Comparison of ENCODE assay signal across 9 cellular contexts in the genomic region with DNA sequence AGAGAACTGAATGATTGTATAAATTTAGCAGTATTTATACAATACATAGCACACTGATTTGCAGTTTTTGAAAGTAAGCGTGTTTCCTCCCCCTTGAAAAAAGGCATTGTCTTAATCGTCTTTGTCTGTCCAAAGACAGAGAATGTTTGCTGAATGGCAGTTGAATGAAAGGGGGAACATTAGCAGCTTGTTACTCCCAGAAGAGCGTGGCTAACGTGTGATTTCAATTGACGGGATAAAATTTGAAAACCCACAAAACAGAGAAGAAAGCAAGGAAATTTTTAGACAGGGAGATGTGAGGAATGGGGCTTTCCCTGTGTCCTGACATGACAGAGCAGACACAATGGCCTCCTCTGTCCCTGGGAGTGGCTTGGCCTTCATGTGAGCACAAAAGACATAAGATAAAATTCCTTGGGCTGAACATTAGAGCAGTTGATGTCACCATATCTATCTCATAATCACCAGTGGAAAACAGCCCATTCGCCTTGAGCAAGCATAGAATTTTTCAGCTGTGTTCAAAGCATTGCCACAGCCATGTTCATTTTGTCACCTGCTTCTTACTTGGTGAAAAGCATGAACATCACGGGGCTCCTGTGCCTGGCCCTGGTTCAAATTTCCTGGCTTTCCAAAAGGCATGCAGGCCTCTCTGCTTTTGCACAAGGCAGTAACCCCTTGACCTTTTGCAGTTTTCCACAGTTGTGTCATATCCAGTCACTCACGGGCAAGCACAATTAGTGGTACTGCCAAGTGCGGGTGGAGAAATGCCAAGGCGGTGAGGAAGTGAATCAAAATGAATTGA.
DNase-seq lines count a peak whose midpoint lies in the region; ATAC-seq, FAIRE-seq and TF ChIP-seq lines count a peak whose summit lies in the region.
"Had no signal": no experiment of that assay in that cellular context is flagged by ENCODE, and none has a peak within 500 bp of the region (broad histone marks: within the 10 kb centered on the region; RNA-seq: fewer than 3 reads in every experiment).

No MANE protein-coding gene starts in this region.

- TF ChIP-seq RAD21 in A549 (conservative IDR thresholded peaks at IDR 0.05 in 1 of 2, IDR thresholded peaks at IDR 0.05 in 1 of 2), result peak in 1 of 2 experiments; percentile 35; a peak in 1 of 5 replicates

- H3K4me2 ChIP-seq in A549, result peak overlapping the region; percentile 41

- H3K36me3 ChIP-seq in MG63, result no peaks in the 10 kb centered on the region

- no peak for TF ChIP-seq CTCF in A549 (IDR thresholded peaks at IDR 0.05)
- TF ChIP-seq CTCF in epithelial cell of esophagus (IDR thresholded peaks at IDR 0.05; ENCODE audit: insufficient read depth, low read depth, low read length, missing control alignments), result no peak
- TF ChIP-seq CTCF in GM13976 (IDR thresholded peaks at IDR 0.05; ENCODE audit: borderline replicate concordance, control extremely low read depth, extremely low read depth, insufficient read depth, missing control alignments), result no peak

- POLR2A ChIA-PET in A549 (lab: Yijun Ruan, JAX), result no interaction called here

- H3K27me3 ChIP-seq in MG63, result no peaks in the 10 kb centered on the region

- FAIRE-seq in A549 (lab: Jason Lieb, UNC), result peak; percentile 56

- H3K9me3 ChIP-seq in A549 (no peaks in the 10 kb centered on the region), MG63 (no peaks in the 10 kb centered on the region)

- no peak for TF ChIP-seq POLR2A in A549 (IDR thresholded peaks at IDR 0.05; ENCODE audit: low read length)

- peak; percentile 47 to 83; a peak in 3 of 5 replicates for TF ChIP-seq EP300 in A549 (IDR thresholded peaks at IDR 0.05)

- CTCF ChIA-PET in A549 (lab: Yijun Ruan, JAX), result interaction anchor here (1.3 kb wide), 2 partner anchors 15 to 250 kb away, joined by 3 read pairs; no protein-coding TSS in a partner anchor

- in situ Hi-C loops in GM13976 (cut with MboI; ENCODE audit: low sequenced_read_pairs, unreplicated experiment), result no loop called here

- DNase-seq in A549 (ENCODE audit: low read depth in 1 of 2, low spot score in 1 of 2) (peak in 1 of 2 experiments; percentile 51), MG63 (peak; percentile 79), epithelial cell of esophagus (ENCODE audit: low read depth) (peak; percentile 93), lung microvascular endothelial cell (ENCODE audit: low read depth in 2 of 2) (peak; percentile 88 to 97), cerebellum (ENCODE audit: low spot score) (no peak), GM13976 (ENCODE audit: low spot score) (no peak)
- DNase-seq: dorsolateral prefrontal cortex had no signal

- H3K27ac ChIP-seq in A549, result peak overlapping the region; percentile 56 to 83
- H3K27ac ChIP-seq: dorsolateral prefrontal cortex had no signal

- H3K4me3 ChIP-seq in A549 (no peak overlapping the region), MG63 (no peak overlapping the region), epithelial cell of esophagus (ENCODE audit: low read length) (no peak overlapping the region)
- H3K4me3 ChIP-seq: dorsolateral prefrontal cortex had no signal

- ATAC-seq in A549 (peak in 1 of 2 experiments; percentile 15; a peak in 3 of 6 replicates), HG03354 (IDR thresholded peaks at IDR 0.05; ENCODE audit: poor library complexity, severe bottlenecking, unreplicated experiment) (no peak), GM21529 (IDR thresholded peaks at IDR 0.05; ENCODE audit: unreplicated experiment) (no peak)

- H3K4me1 ChIP-seq in A549, result peaks cover 64% of the 10 kb centered on the region

- 53% methylated on average over 10 of the region's 10 CpGs for WGBS in A549 (ENCODE audit: missing lambda C conversion rate)

TF ChIP-seq in A549, 52 proteins besides CTCF, POLR2A, EP300 and RAD21:
- TF ChIP-seq TP53 (CRISPR knock-in tag; IDR thresholded peaks at IDR 0.05) (no peak), ESRRA (IDR thresholded peaks at IDR 0.05; ENCODE audit: borderline replicate concordance, low read length) (no peak), JUN (IDR thresholded peaks at IDR 0.05) (peak in 1 of 2 experiments; percentile 74; a peak in 3 of 5 replicates), MAZ (IDR thresholded peaks at IDR 0.05; ENCODE audit: borderline replicate concordance, low read depth, low read length) (no peak), FOXS1 (CRISPR knock-in tag; IDR thresholded peaks at IDR 0.05) (peak; percentile 43; the same call in 1 of the 2 replicates), JUNB (IDR thresholded peaks at IDR 0.05) (peak; percentile 53; the same call in 1 of the 2 replicates), NFE2L2 (conservative IDR thresholded peaks at IDR 0.05; ENCODE audit: low read length) (no peak), NPAS2 (CRISPR knock-in tag; IDR thresholded peaks at IDR 0.05; ENCODE audit: borderline replicate concordance) (0 out of 2 replicates have a peak, but pooled peaks have one; percentile 11), SMC3 (IDR thresholded peaks at IDR 0.05) (0 out of 3 replicates have a peak, but pooled peaks have one; percentile 16), HOXB5 (CRISPR knock-in tag; IDR thresholded peaks at IDR 0.05) (0 out of 2 replicates have a peak, but pooled peaks have one; percentile 46), GATA3 (IDR thresholded peaks at IDR 0.05; ENCODE audit: borderline replicate concordance) (peak; percentile 76; the same call in 1 of the 2 replicates), HOXB13 (CRISPR knock-in tag; IDR thresholded peaks at IDR 0.05; ENCODE audit: low read depth) (peak; percentile 70; the same call in 1 of the 2 replicates), ZNF302 (CRISPR knock-in tag; IDR thresholded peaks at IDR 0.05) (peak; percentile 53), FOSL2 (IDR thresholded peaks at IDR 0.05) (0 out of 2 replicates have a peak, but pooled peaks have one; percentile 6), FOSL2 (CRISPR knock-in tag; IDR thresholded peaks at IDR 0.05) (peak; percentile 61), CEBPB (IDR thresholded peaks at IDR 0.05) (peak; percentile 45 to 80; a peak in 3 of 4 replicates), ZFP36 (IDR thresholded peaks at IDR 0.05; ENCODE audit: borderline replicate concordance, partially characterized antibody) (no peak)
- TF ChIP-seq, protein P1, sequence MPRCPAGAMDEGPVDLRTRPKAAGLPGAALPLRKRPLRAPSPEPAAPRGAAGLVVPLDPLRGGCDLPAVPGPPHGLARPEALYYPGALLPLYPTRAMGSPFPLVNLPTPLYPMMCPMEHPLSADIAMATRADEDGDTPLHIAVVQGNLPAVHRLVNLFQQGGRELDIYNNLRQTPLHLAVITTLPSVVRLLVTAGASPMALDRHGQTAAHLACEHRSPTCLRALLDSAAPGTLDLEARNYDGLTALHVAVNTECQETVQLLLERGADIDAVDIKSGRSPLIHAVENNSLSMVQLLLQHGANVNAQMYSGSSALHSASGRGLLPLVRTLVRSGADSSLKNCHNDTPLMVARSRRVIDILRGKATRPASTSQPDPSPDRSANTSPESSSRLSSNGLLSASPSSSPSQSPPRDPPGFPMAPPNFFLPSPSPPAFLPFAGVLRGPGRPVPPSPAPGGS (IDR thresholded peaks at IDR 0.05), result no peak
- TF ChIP-seq, protein P2, sequence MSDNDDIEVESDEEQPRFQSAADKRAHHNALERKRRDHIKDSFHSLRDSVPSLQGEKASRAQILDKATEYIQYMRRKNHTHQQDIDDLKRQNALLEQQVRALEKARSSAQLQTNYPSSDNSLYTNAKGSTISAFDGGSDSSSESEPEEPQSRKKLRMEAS (IDR thresholded peaks at IDR 0.05), result peak; percentile 89
- TF ChIP-seq, protein P3, sequence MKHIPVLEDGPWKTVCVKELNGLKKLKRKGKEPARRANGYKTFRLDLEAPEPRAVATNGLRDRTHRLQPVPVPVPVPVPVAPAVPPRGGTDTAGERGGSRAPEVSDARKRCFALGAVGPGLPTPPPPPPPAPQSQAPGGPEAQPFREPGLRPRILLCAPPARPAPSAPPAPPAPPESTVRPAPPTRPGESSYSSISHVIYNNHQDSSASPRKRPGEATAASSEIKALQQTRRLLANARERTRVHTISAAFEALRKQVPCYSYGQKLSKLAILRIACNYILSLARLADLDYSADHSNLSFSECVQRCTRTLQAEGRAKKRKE (CRISPR knock-in tag; IDR thresholded peaks at IDR 0.05; ENCODE audit: low read depth), result peak; percentile 87; the same call in 1 of the 2 replicates
- TF ChIP-seq, protein P4, sequence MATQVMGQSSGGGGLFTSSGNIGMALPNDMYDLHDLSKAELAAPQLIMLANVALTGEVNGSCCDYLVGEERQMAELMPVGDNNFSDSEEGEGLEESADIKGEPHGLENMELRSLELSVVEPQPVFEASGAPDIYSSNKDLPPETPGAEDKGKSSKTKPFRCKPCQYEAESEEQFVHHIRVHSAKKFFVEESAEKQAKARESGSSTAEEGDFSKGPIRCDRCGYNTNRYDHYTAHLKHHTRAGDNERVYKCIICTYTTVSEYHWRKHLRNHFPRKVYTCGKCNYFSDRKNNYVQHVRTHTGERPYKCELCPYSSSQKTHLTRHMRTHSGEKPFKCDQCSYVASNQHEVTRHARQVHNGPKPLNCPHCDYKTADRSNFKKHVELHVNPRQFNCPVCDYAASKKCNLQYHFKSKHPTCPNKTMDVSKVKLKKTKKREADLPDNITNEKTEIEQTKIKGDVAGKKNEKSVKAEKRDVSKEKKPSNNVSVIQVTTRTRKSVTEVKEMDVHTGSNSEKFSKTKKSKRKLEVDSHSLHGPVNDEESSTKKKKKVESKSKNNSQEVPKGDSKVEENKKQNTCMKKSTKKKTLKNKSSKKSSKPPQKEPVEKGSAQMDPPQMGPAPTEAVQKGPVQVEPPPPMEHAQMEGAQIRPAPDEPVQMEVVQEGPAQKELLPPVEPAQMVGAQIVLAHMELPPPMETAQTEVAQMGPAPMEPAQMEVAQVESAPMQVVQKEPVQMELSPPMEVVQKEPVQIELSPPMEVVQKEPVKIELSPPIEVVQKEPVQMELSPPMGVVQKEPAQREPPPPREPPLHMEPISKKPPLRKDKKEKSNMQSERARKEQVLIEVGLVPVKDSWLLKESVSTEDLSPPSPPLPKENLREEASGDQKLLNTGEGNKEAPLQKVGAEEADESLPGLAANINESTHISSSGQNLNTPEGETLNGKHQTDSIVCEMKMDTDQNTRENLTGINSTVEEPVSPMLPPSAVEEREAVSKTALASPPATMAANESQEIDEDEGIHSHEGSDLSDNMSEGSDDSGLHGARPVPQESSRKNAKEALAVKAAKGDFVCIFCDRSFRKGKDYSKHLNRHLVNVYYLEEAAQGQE (IDR thresholded peaks at IDR 0.05), result no peak
TF ChIP-seq in A549: peak in this region for 13.

Comparison
In these comparisons a context has a peak if more than half of its experiments do, and no peak if none do; other contexts are left out.
1. DNase-seq: peak in MG63 (single experiment), epithelial cell of esophagus (single experiment) and lung microvascular endothelial cell (2 of 2); none in cerebellum (single experiment) and GM13976 (single experiment).